ENCODE assay signal across 22 cellular contexts in the genomic region with DNA sequence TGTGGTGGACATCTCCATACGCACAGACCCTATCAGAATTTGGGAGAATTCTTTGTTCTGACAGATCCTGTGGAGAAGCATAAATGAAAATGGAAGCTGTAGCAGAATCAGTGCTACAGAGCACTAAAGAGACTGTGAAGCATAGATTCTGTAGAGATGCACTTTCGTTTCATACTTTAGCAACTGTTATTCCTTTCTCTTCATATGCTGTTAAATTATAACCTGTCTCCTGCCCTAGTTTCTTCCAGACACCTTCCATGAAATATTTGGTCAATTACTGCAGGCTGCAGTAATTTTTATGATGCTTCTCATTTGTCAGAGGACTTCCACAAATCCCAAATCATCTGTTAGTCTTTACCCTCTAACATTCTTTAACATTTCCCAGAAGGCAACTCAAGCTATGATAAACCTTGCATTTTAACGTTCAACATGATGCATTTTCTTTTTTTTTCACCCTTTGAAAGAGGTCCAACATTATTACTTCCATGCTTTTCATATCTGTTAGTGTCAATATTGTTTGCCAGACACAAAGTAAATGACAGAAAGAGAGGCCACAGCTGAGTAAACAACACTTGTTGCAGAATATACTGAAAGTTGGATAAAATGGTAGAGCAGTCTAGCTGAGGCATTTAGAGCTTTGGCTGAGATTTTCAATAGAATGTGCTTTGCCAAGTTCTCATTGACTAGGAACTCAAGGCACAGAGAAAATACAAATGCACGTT.
DNase-seq lines count a peak whose midpoint lies in the region; TF ChIP-seq lines count a peak whose summit lies in the region.
"Had no signal": no experiment of that assay in that cellular context is flagged by ENCODE, and none has a peak within 500 bp of the region (broad histone marks: within the 10 kb centered on the region; RNA-seq: fewer than 3 reads in every experiment).

No MANE protein-coding gene starts in this region.

- no peaks in the 10 kb centered on the region for H3K79me2 ChIP-seq in smooth muscle cell (ENCODE audit: low read depth)

- H3K36me3 ChIP-seq in smooth muscle cell (ENCODE audit: low read depth): no peaks in the 10 kb centered on the region
- H3K36me3 ChIP-seq: prostate gland, upper lobe of left lung had no signal

- peak overlapping the region; percentile 51 for H2AFZ ChIP-seq in smooth muscle cell (ENCODE audit: low read depth)

- TF ChIP-seq CTCF in smooth muscle cell (IDR thresholded peaks at IDR 0.05; ENCODE audit: borderline replicate concordance, insufficient read depth, poor library complexity, severe bottlenecking): no peak
- no peak for TF ChIP-seq CTCF in lower leg skin (IDR thresholded peaks at IDR 0.05)
- no peak for TF ChIP-seq CTCF in mesothelial cell of epicardium (IDR thresholded peaks at IDR 0.05; ENCODE audit: unreplicated experiment)

- no peak overlapping the region for H3K9ac ChIP-seq in smooth muscle cell (ENCODE audit: low read depth)

- H3K27me3 Mint-ChIP-seq in mesothelial cell of epicardium (ENCODE audit: low read depth): no peaks in the 10 kb centered on the region
- H3K27me3 Mint-ChIP-seq: CD8-positive, alpha-beta memory T cell; central memory CD8-positive, alpha-beta T cell had no signal

- no peak overlapping the region for H3K27ac ChIP-seq in smooth muscle cell (ENCODE audit: low read depth)
- H3K27ac ChIP-seq: prostate gland, upper lobe of left lung had no signal

- H3F3A ChIP-seq in smooth muscle cell (ENCODE audit: low read depth): no peaks in the 10 kb centered on the region

- intact Hi-C loops in lower leg skin (cut with DNase I; ENCODE audit: low total_unique reads): no loop called here

- H3K4me1 ChIP-seq in smooth muscle cell (ENCODE audit: low read depth): no peaks in the 10 kb centered on the region
- H3K4me1 ChIP-seq: prostate gland, upper lobe of left lung had no signal

- WGBS in smooth muscle cell (ENCODE audit: low lambda C conversion rate): 74% methylated on average over 4 of the region's 4 CpGs
- WGBS in lower leg skin, 2 donors: 60 to 65% methylated on average over 4 of the region's 4 CpGs

- H4K20me1 ChIP-seq in smooth muscle cell (ENCODE audit: low read depth): no peaks in the 10 kb centered on the region

- H3K9me3 Mint-ChIP-seq in mesothelial cell of epicardium: peaks cover 3% of the 10 kb centered on the region
- H3K9me3 Mint-ChIP-seq: activated B cell treated with CpG ODN at 0.5 μM for 24 hours; activated naive CD8-positive, alpha-beta T cell treated with anti-CD3 and anti-CD28 coated beads for 36 hours; activated T-helper 2 cell treated with anti-CD3 and anti-CD28 coated beads, Interferon-gamma antibody, Interleukin-2, Interleukin-4, amounts not matched to agents 10 μg/mL and 5 μg/mL and 100 μg/mL, durations not matched to agents 14 hours and 24 hours and 36 hours; central memory CD8-positive, alpha-beta T cell had no signal

- H3K27me3 ChIP-seq in smooth muscle cell (ENCODE audit: low read depth): no peaks in the 10 kb centered on the region
- H3K27me3 ChIP-seq: upper lobe of left lung had no signal

- no peaks in the 10 kb centered on the region for H3K36me3 Mint-ChIP-seq in mesothelial cell of epicardium
- H3K36me3 Mint-ChIP-seq: activated naive CD8-positive, alpha-beta T cell treated with anti-CD3 and anti-CD28 coated beads for 36 hours; CD8-positive, alpha-beta memory T cell had no signal

- no peak for TF ChIP-seq POLR2A in lower leg skin (IDR thresholded peaks at IDR 0.05)

- H3K27ac Mint-ChIP-seq in mesothelial cell of epicardium: no peak overlapping the region
- H3K27ac Mint-ChIP-seq: activated B cell treated with CpG ODN at 0.5 μM for 24 hours; activated naive CD8-positive, alpha-beta T cell treated with anti-CD3 and anti-CD28 coated beads for 36 hours; activated T-helper 2 cell treated with anti-CD3 and anti-CD28 coated beads, Interferon-gamma antibody, Interleukin-2, Interleukin-4, amounts not matched to agents 10 μg/mL and 5 μg/mL and 100 μg/mL, durations not matched to agents 14 hours and 24 hours and 36 hours; B cell; CD8-positive, alpha-beta memory T cell had no signal

- peak; percentile 17 to 42 for DNase-seq in NCI-H2081 (lab: John Stamatoyannopoulos, UW)
- DNase-seq in NCI-H2081 treated with DMSO at 0.1 percent for 48 hours (lab: John Stamatoyannopoulos, UW): no peak
- DNase-seq in NCI-H460 (ENCODE audit: extremely low read depth, low read depth): peak; percentile 1
- peak; percentile 17 for DNase-seq in fibroblast of peridontal ligament (ENCODE audit: extremely low read depth)
- no peak for DNase-seq in smooth muscle cell (lab: John Stamatoyannopoulos, UW; ENCODE audit: unreplicated experiment)
- no peak for DNase-seq in lower leg skin (ENCODE audit: low spot score in 2 of 2)
- DNase-seq in mesothelial cell of epicardium (ENCODE audit: low spot score in 2 of 2, unreplicated experiment in 2 of 2): no peak
- DNase-seq in effector CD8-positive, alpha-beta T cell (lab: John Stamatoyannopoulos, UW): no peak
- DNase-seq: activated B cell treated with CpG ODN at 0.5 μM for 24 hours; activated CD8-positive, alpha-beta memory T cell treated with anti-CD3 and anti-CD28 coated beads, Interleukin-2, amount 50 U/mL, for 48 hours; activated naive CD8-positive, alpha-beta T cell treated with anti-CD3 and anti-CD28 coated beads for 36 hours; CD8-positive, alpha-beta memory T cell; H7; mammary epithelial cell; PC-3; stimulated activated CD4-positive, alpha-beta T cell treated with anti-CD3 and anti-CD28 coated beads, Interleukin-1b, Interleukin-23, amount 100 ng/mL, for 48 hours; T1000; upper lobe of left lung had no signal

- H3K4me3 ChIP-seq in smooth muscle cell (no peak overlapping the region), lower leg skin (ENCODE audit: low read depth, poor library complexity, severe bottlenecking) (no peak overlapping the region)
- H3K4me3 ChIP-seq: prostate gland, upper lobe of left lung had no signal

- peaks cover 5% of the 10 kb centered on the region for H3K4me1 Mint-ChIP-seq in mesothelial cell of epicardium
- H3K4me1 Mint-ChIP-seq: activated B cell treated with CpG ODN at 0.5 μM for 24 hours; activated naive CD8-positive, alpha-beta T cell treated with anti-CD3 and anti-CD28 coated beads for 36 hours; B cell; CD8-positive, alpha-beta memory T cell; central memory CD8-positive, alpha-beta T cell had no signal

- H3K4me2 ChIP-seq in smooth muscle cell: no peak overlapping the region

- no peaks in the 10 kb centered on the region for H3K9me3 ChIP-seq in smooth muscle cell (replicated peaks; ENCODE audit: low read depth)
- H3K9me3 ChIP-seq: prostate gland, upper lobe of left lung had no signal

- no peak overlapping the region for H3K4me3 Mint-ChIP-seq in mesothelial cell of epicardium
- H3K4me3 Mint-ChIP-seq: activated B cell treated with CpG ODN at 0.5 μM for 24 hours; activated naive CD8-positive, alpha-beta T cell treated with anti-CD3 and anti-CD28 coated beads for 36 hours; B cell; CD8-positive, alpha-beta memory T cell; central memory CD8-positive, alpha-beta T cell had no signal

Comparison
In these comparisons a context has a peak if more than half of its experiments do, and no peak if none do; other contexts are left out.
1. DNase-seq: peak in NCI-H2081 (2 of 2), NCI-H460 (single experiment) and fibroblast of peridontal ligament (single experiment); none in NCI-H2081 treated with DMSO at 0.1 percent for 48 hours (single experiment), smooth muscle cell (single experiment), lower leg skin (0 of 2), mesothelial cell of epicardium (0 of 2) and effector CD8-positive, alpha-beta T cell (single experiment).